In the genomic region with DNA sequence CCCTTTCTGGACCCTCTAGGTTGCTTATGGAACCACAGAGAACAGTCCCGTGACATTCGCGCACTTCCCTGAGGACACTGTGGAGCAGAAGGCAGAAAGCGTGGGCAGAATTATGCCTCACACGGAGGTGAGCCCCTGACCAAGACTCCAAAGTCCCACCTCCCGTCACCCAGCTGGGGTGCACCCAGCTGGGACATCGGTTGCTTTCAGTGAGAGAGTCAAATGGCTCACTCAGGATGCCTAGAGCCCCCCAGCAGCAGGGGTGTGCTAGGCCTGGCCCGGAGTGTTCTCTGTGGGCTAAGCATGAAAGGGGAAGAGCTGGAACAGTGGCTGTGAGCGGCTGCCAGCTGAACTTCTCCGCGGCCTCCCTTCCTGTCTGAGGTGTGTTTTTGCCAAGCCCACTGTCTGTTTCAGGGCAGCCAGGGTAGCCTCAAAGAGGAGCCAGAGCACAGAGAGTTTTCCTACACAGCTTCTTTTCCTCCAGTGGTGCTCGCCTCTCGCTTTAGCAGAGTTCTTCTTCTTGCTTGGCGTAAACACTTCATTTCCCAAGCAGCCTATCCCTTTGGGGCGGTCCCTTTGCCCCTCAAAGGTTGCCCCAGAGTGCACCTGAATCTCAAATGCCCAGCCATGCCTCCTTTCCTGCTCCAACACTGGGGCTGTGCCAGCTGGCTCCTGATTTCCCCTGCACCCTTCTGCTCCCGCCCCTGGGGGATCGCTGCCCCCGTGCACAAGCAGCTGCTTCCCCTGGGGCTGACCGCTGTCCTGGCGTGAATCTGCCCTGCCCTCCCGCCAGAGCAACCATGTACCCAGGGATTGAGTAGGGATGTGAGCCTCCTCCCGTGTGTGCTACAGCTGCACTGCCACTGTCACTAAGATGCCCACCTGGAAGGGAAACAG, we compare ENCODE assay signal across 21 cellular contexts. TPM values are rescaled to one million over a fixed set of nuclear protein-coding genes. Genes with fewer than 3 reads are reported as not detected.
A peak's percentile ranks its signal among the peaks of the same experiment; 100 is the strongest.
DNase-seq lines count a peak whose midpoint lies in the region; ATAC-seq and TF ChIP-seq lines count a peak whose summit lies in the region.
"Had no signal": no experiment of that assay in that cellular context is flagged by ENCODE, and none has a peak within 500 bp of the region (broad histone marks: within the 10 kb centered on the region; RNA-seq: fewer than 3 reads in every experiment).

No MANE protein-coding gene starts in this region.

- H3K27ac ChIP-seq in colonic mucosa (no peak overlapping the region), prostate gland (peak overlapping the region; percentile 37 to 49)

- 48% methylated on average over 22 of the region's 22 CpGs for WGBS in prostate gland

- no peak overlapping the region for H3K4me3 Mint-ChIP-seq in activated T-cell treated with anti-CD3 and anti-CD28 coated beads, Interleukin-2, amount 50 U/mL, for 72 hours
- H3K4me3 Mint-ChIP-seq: mesothelial cell of epicardium had no signal

- no peaks in the 10 kb centered on the region for H3K9me3 Mint-ChIP-seq in activated T-cell treated with anti-CD3 and anti-CD28 coated beads, Interleukin-2, amount 50 U/mL, for 72 hours
- H3K9me3 Mint-ChIP-seq: mesothelial cell of epicardium had no signal

- peaks cover 7% of the 10 kb centered on the region for H3K4me1 Mint-ChIP-seq in activated T-cell treated with anti-CD3 and anti-CD28 coated beads, Interleukin-2, amount 50 U/mL, for 72 hours (ENCODE audit: low read depth)
- H3K4me1 Mint-ChIP-seq: mesothelial cell of epicardium had no signal

- peaks cover 11% of the 10 kb centered on the region for H3K27me3 ChIP-seq in colonic mucosa
- H3K27me3 ChIP-seq in prostate gland (replicated peaks; ENCODE audit: insufficient read depth): no peaks in the 10 kb centered on the region

- in situ Hi-C loops in G401 (cut with HindIII; ENCODE audit: low sequenced_read_pairs): loop anchor here (5.0 kb wide), 1 partner anchor 44 kb away; a partner anchor contains a TSS

- DNase-seq in G401 (ENCODE audit: low spot score) (peak; percentile 40), colonic mucosa (peak; percentile 20), prostate gland (ENCODE audit: low spot score) (no peak), GF-D8 (lab: John Stamatoyannopoulos, UW) (no peak)
- DNase-seq in Jurkat, Clone E6-1 (ENCODE audit: low read depth, low spot score): peak; percentile 25
- DNase-seq in activated T-cell treated with anti-CD3 and anti-CD28 coated beads, Interleukin-2, amount 50 U/mL, for 72 hours: no peak
- DNase-seq: activated CD4-positive, alpha-beta T cell treated with anti-CD3 and anti-CD28 coated beads, Interleukin-2, amount 50 U/mL, for 1 hour; activated naive CD4-positive, alpha-beta T cell treated with anti-CD3 and anti-CD28 coated beads, Interleukin-2, amount 50 U/mL, for 16 hours; activated T-cell treated with anti-CD3 and anti-CD28 coated beads for 4 hours; COR-L47; cortex of kidney; hippocampal formation; NCI-H1694; NCI-H446 treated with DMSO at 0.1 percent for 48 hours; occipital lobe; stimulated activated CD4-positive, alpha-beta T cell treated with anti-CD3 and anti-CD28 coated beads, Interleukin-2, amount 100 ng/mL, for 24 hours had no signal

- H3K36me3 ChIP-seq in colonic mucosa (no peaks in the 10 kb centered on the region), prostate gland (no peaks in the 10 kb centered on the region)

- no peaks in the 10 kb centered on the region for H3K9me3 ChIP-seq in colonic mucosa
- H3K9me3 ChIP-seq in prostate gland: no peaks in the 10 kb centered on the region

- no peak overlapping the region for H3K27ac Mint-ChIP-seq in activated T-cell treated with anti-CD3 and anti-CD28 coated beads, Interleukin-2, amount 50 U/mL, for 72 hours
- H3K27ac Mint-ChIP-seq: mesothelial cell of epicardium had no signal

- H3K4me1 ChIP-seq in colonic mucosa (peaks cover 25% of the 10 kb centered on the region), prostate gland (replicated peaks) (peaks cover 10% of the 10 kb centered on the region)

- H3K9ac ChIP-seq in colonic mucosa (ENCODE audit: low read depth in 2 of 2, low read length in 2 of 2): peak overlapping the region in 1 of 2 donors; percentile 72

- intact Hi-C loops in colonic mucosa (cut with DNase I) (no loop called here), prostate gland (cut with DNase I) (no loop called here)

- H3K36me3 Mint-ChIP-seq in activated T-cell treated with anti-CD3 and anti-CD28 coated beads, Interleukin-2, amount 50 U/mL, for 72 hours (ENCODE audit: insufficient read depth in 2 of 2): no peaks in the 10 kb centered on the region

- ATAC-seq in HG03354 (IDR thresholded peaks at IDR 0.05; ENCODE audit: poor library complexity, severe bottlenecking, unreplicated experiment): no peak
- no peak for ATAC-seq in activated T-cell treated with anti-CD3 and anti-CD28 coated beads, Interleukin-2, amount 50 U/mL, for 72 hours (replicated peaks in 1 of 2)
- ATAC-seq: sciatic nerve had no signal

- no peak overlapping the region for H3K4me3 ChIP-seq in Jurkat, Clone E6-1 (ENCODE audit: low read length)
- H3K4me3 ChIP-seq in colonic mucosa: no peak overlapping the region
- no peak overlapping the region for H3K4me3 ChIP-seq in prostate gland

- TF ChIP-seq CTCF in colonic mucosa (IDR thresholded peaks at IDR 0.05) (no peak), prostate gland (IDR thresholded peaks at IDR 0.05) (no peak)

- peaks cover 24% of the 10 kb centered on the region for H3K27me3 Mint-ChIP-seq in activated T-cell treated with anti-CD3 and anti-CD28 coated beads, Interleukin-2, amount 50 U/mL, for 72 hours (ENCODE audit: low read depth)

- no peak for TF ChIP-seq POLR2A in prostate gland (IDR thresholded peaks at IDR 0.05)

RNA-seq across cellular contexts. Expression of a gene that starts 2.6 kb away (rescaled TPM):
- not detected in 2 replicates for total RNA-seq in G401 (2014; rRNA removed; shearing (Covaris generic))
- polyA plus RNA-seq in Jurkat, Clone E6-1 (2012; ENCODE audit: insufficient read depth, insufficient read length): not detected
- total RNA-seq in colonic mucosa (1 to 10 TPM; 1.8 to 3.6 TPM), prostate gland (1 to 10 TPM in 1 of 2 donors, under 1 TPM in 1; 0.51 to 1.6 TPM)
- total RNA-seq in activated T-cell treated with anti-CD3 and anti-CD28 coated beads, Interleukin-2, amount 50 U/mL, for 72 hours: not detected
- total RNA-seq: endothelial cell of umbilical vein, kidney epithelial cell, mesothelial cell of epicardium, occipital lobe, sciatic nerve had no signal
- polyA plus RNA-seq: endothelial cell of umbilical vein had no signal

RNA-seq across cellular contexts. Expression of a gene that starts 7.4 kb away (rescaled TPM):
- 31.9 and 34.5 TPM in 2 replicates for total RNA-seq in G401 (2014; rRNA removed; shearing (Covaris generic))
- polyA plus RNA-seq in Jurkat, Clone E6-1 (2012; ENCODE audit: insufficient read depth, insufficient read length): 84.2 TPM
- total RNA-seq in colonic mucosa (10 to 100 TPM; 22.2 to 29.3 TPM), prostate gland (10 to 100 TPM; 33.7 to 44.1 TPM)
- total RNA-seq in activated T-cell treated with anti-CD3 and anti-CD28 coated beads, Interleukin-2, amount 50 U/mL, for 72 hours: 10 to 100 TPM; 29.2 to 34.0 TPM

RNA-seq across cellular contexts. Expression of a gene that starts 37.0 kb away (rescaled TPM):
- 0.58 and 1.7 TPM in 2 replicates for total RNA-seq in G401 (2014; rRNA removed; shearing (Covaris generic))
- polyA plus RNA-seq in Jurkat, Clone E6-1 (2012; ENCODE audit: insufficient read depth, insufficient read length): 9.7 TPM
- total RNA-seq in colonic mucosa (1 to 10 TPM in 1 of 2 donors, under 1 TPM in 1; 0.56 to 2.8 TPM), prostate gland (10 to 100 TPM in 1 of 2 donors, under 1 TPM in 1; 0.14 to 12.6 TPM)
- 10 to 100 TPM in 1 of 2 donors, 1 to 10 TPM in 1; 8.9 to 24.3 TPM for total RNA-seq in activated T-cell treated with anti-CD3 and anti-CD28 coated beads, Interleukin-2, amount 50 U/mL, for 72 hours

RNA-seq across cellular contexts. Expression of a gene that starts 45.2 kb away (rescaled TPM):
- 58.8 and 69.4 TPM in 2 replicates for total RNA-seq in G401 (2014; rRNA removed; shearing (Covaris generic))
- polyA plus RNA-seq in Jurkat, Clone E6-1 (2012; ENCODE audit: insufficient read depth, insufficient read length): 39.5 TPM
- total RNA-seq in colonic mucosa: 100 to 1,000 TPM in 1 of 2 donors, 10 to 100 TPM in 1; 50.8 to 119 TPM
- total RNA-seq in prostate gland: 100 to 1,000 TPM in 1 of 2 donors, 10 to 100 TPM in 1; 49.0 to 111 TPM
- 10 to 100 TPM; 30.2 to 43.0 TPM for total RNA-seq in activated T-cell treated with anti-CD3 and anti-CD28 coated beads, Interleukin-2, amount 50 U/mL, for 72 hours

Comparison
In these comparisons a context has a peak if more than half of its experiments do, and no peak if none do; other contexts are left out.
1. DNase-seq: peak in G401 (single experiment), Jurkat, Clone E6-1 (single experiment) and colonic mucosa (single experiment); none in prostate gland (single experiment), activated T-cell treated with anti-CD3 and anti-CD28 coated beads, Interleukin-2, amount 50 U/mL, for 72 hours (0 of 2) and GF-D8 (single experiment).